Comparison of ENCODE assay signal across 8 cellular contexts in the genomic region with DNA sequence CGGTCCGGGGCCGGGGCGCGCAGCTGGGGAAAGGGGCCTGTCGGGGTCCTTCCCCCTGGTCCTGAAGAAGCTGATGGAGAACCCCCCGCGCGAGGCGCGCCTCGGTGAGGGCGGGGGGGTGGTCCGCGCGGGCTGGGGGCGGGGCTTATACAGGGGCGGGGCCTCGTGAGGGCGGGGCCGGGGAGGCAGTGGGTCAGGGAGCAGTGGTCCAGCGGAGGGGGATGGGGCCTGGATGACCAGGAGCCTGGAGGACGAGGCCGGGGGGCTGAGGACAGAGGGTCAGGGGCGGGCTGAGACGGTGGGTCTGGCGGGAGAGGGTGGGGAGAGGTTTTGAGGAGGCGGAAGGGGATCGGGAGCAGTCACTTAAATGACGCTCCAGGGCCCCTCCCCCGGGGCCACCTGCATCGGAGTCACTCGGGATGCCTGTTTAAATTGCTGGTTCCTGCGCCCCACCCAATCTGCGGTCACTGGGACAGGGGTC. TPM values are rescaled to one million over a fixed set of nuclear protein-coding genes. Genes with fewer than 3 reads are reported as not detected.
DNase-seq lines count a peak whose midpoint lies in the region; ATAC-seq and TF ChIP-seq lines count a peak whose summit lies in the region.

No MANE protein-coding gene starts in this region.

- peak overlapping the region; percentile 74 for H3K27ac ChIP-seq in CD8-positive, alpha-beta memory T cell (ENCODE audit: low read depth, low read length)

- peak; percentile 28 for ATAC-seq in GM19463 (IDR thresholded peaks at IDR 0.05; ENCODE audit: unreplicated experiment)
- ATAC-seq in central memory CD8-positive, alpha-beta T cell (replicated peaks; ENCODE audit: extremely low read depth, poor library complexity, severe bottlenecking): peak; percentile 11

- H3K9me3 Mint-ChIP-seq in CD8-positive, alpha-beta memory T cell: no peaks in the 10 kb centered on the region
- H3K9me3 Mint-ChIP-seq in central memory CD8-positive, alpha-beta T cell: no peaks in the 10 kb centered on the region

- H3K27me3 ChIP-seq in CD8-positive, alpha-beta memory T cell (ENCODE audit: insufficient read depth, low read length, poor library complexity, severe bottlenecking): no peaks in the 10 kb centered on the region
- H3K27me3 ChIP-seq in kidney epithelial cell (ENCODE audit: control insufficient read depth, insufficient read depth, low read length): no peaks in the 10 kb centered on the region

- H3K27me3 Mint-ChIP-seq in CD8-positive, alpha-beta memory T cell: no peaks in the 10 kb centered on the region
- no peaks in the 10 kb centered on the region for H3K27me3 Mint-ChIP-seq in central memory CD8-positive, alpha-beta T cell

- peaks cover 6% of the 10 kb centered on the region for H3K4me1 ChIP-seq in CD8-positive, alpha-beta memory T cell (ENCODE audit: insufficient read depth, low read length)

- no peaks in the 10 kb centered on the region for H3K9me3 ChIP-seq in CD8-positive, alpha-beta memory T cell (ENCODE audit: low read length)

- H3K36me3 Mint-ChIP-seq in CD8-positive, alpha-beta memory T cell: peaks cover 0 to 6% (median 2%) of the 10 kb centered on the region in 3 donors
- peaks cover 12% of the 10 kb centered on the region for H3K36me3 Mint-ChIP-seq in central memory CD8-positive, alpha-beta T cell (ENCODE audit: insufficient read depth)

- no peaks in the 10 kb centered on the region for H3K36me3 ChIP-seq in CD8-positive, alpha-beta memory T cell (ENCODE audit: insufficient read depth, low read length)
- H3K36me3 ChIP-seq in kidney epithelial cell (ENCODE audit: control insufficient read depth, insufficient read depth, low read length): no peaks in the 10 kb centered on the region

- H3K4me3 Mint-ChIP-seq in CD8-positive, alpha-beta memory T cell: peak overlapping the region; percentile 87 to 98 (median 92)
- H3K4me3 Mint-ChIP-seq in central memory CD8-positive, alpha-beta T cell: peak overlapping the region; percentile 85

- CTCF ChIA-PET in CD8-positive, alpha-beta memory T cell (lab: Charles Lee): interaction anchor here (0.6 to 1.7 kb wide), 5 partner anchors 20 to 672 kb away, joined by 3 to 6 read pairs (median 5); no protein-coding TSS in a partner anchor

- peak overlapping the region; percentile 75 for H3K4me3 ChIP-seq in CD8-positive, alpha-beta memory T cell (ENCODE audit: low read length)
- H3K4me3 ChIP-seq in kidney epithelial cell (ENCODE audit: low read depth, low read length): peak overlapping the region; percentile 78

- DNase-seq in CD8-positive, alpha-beta memory T cell: peak in 4 of 5 donors; percentile 48 to 74 (median 62)
- DNase-seq in HT-29 (ENCODE audit: low spot score): peak; percentile 25
- DNase-seq in activated CD4-positive, CD25-positive, alpha-beta regulatory T cell treated with anti-CD3 and anti-CD28 coated beads, Interleukin-2, amount 50 U/mL, for 16 hours (ENCODE audit: low read depth, low spot score): peak; percentile 31
- peak in 1 of 2 donors; percentile 48 for DNase-seq in central memory CD8-positive, alpha-beta T cell (ENCODE audit: low spot score in 2 of 2)
- DNase-seq in kidney epithelial cell (ENCODE audit: low read depth): no peak
- peak; percentile 18 to 47 (median 38) for DNase-seq in stimulated activated CD4-positive, alpha-beta T cell treated with anti-CD3 and anti-CD28 coated beads, Interleukin-1b, Interleukin-23, amount 100 ng/mL, for 24 hours (ENCODE audit: low read depth in 4 of 4, low spot score in 1 of 4)
- no peak for DNase-seq in cortex of kidney (lab: John Stamatoyannopoulos, UW)

- POLR2A ChIA-PET in CD8-positive, alpha-beta memory T cell (lab: Charles Lee): interaction anchor here (0.6 to 2.0 kb wide), 13 partner anchors 22 to 430 kb away, joined by 3 to 23 read pairs (median 5); partner anchors contain the start of genes ACO2, CCDC134, DESI1 and PHF5A

- TF ChIP-seq CTCF in kidney epithelial cell (IDR thresholded peaks at IDR 0.05; ENCODE audit: insufficient read depth, low read length, poor library complexity, severe bottlenecking): no peak

- H3K4me1 Mint-ChIP-seq in CD8-positive, alpha-beta memory T cell: peaks cover 9 to 21% (median 20%) of the 10 kb centered on the region in 3 donors
- peaks cover 11% of the 10 kb centered on the region for H3K4me1 Mint-ChIP-seq in central memory CD8-positive, alpha-beta T cell

- H3K27ac Mint-ChIP-seq in CD8-positive, alpha-beta memory T cell: peak overlapping the region; percentile 61 to 98 (median 93)
- peak overlapping the region; percentile 93 for H3K27ac Mint-ChIP-seq in central memory CD8-positive, alpha-beta T cell (ENCODE audit: low read depth)

RNA-seq across cellular contexts. Expression of gene TEF, which starts 0.4 kb away (rescaled TPM):
- 1 to 10 TPM; 1.8 to 3.5 TPM for total RNA-seq in CD8-positive, alpha-beta memory T cell
- polyA plus RNA-seq in CD8-positive, alpha-beta memory T cell: 5.3 TPM
- total RNA-seq in HT-29 (2014; rRNA removed; shearing (Covaris generic)): 10.7 and 16.7 TPM in 2 replicates
- 4.0 and 4.1 TPM in 2 replicates for total RNA-seq in kidney epithelial cell

Comparison
In these comparisons a context has a peak if more than half of its experiments do, and no peak if none do; other contexts are left out.
1. DNase-seq: peak in CD8-positive, alpha-beta memory T cell (4 of 5), HT-29 (single experiment), activated CD4-positive, CD25-positive, alpha-beta regulatory T cell treated with anti-CD3 and anti-CD28 coated beads, Interleukin-2, amount 50 U/mL, for 16 hours (single experiment) and stimulated activated CD4-positive, alpha-beta T cell treated with anti-CD3 and anti-CD28 coated beads, Interleukin-1b, Interleukin-23, amount 100 ng/mL, for 24 hours (4 of 4); none in kidney epithelial cell (single experiment) and cortex of kidney (single experiment).